ENCODE assay signal across 17 cellular contexts in the genomic region with DNA sequence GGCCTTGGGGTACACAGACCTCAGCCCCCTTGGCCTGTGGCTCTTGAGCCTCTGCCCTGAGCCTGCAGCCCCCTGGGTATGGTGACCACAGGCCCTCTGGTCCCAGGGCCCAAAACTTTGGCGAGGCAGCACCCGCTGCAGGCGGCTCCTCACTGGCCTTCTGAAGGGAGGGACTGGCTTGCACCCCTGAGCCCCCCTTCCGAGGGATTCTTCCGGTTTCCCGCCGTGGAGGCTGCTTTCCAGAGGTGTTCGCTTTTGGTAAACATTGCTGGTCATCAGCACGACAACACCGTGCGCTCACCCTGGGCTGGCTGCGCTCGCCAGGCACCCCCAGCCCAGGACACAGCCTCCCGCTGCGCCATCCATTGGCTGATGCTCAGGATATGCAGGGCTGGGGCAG. TPM values are rescaled to one million over a fixed set of nuclear protein-coding genes. Genes with fewer than 3 reads are reported as not detected.
DNase-seq lines count a peak whose midpoint lies in the region; ATAC-seq, FAIRE-seq and TF ChIP-seq lines count a peak whose summit lies in the region.
"Had no signal": no experiment of that assay in that cellular context is flagged by ENCODE, and none has a peak within 500 bp of the region (broad histone marks: within the 10 kb centered on the region; RNA-seq: fewer than 3 reads in every experiment).

No MANE protein-coding gene starts in this region.

- H3K9me3 ChIP-seq in HepG2 (ENCODE audit: low read length) (no peaks in the 10 kb centered on the region), right lobe of liver (no peaks in the 10 kb centered on the region), testis (no peaks in the 10 kb centered on the region)
- H3K9me3 ChIP-seq: BE2C, MG63 had no signal

- no peak overlapping the region for H3K4me3 Mint-ChIP-seq in activated CD4-positive, alpha-beta T cell treated with anti-CD3 and anti-CD28 coated beads for 36 hours
- H3K4me3 Mint-ChIP-seq in chondrocyte (ENCODE audit: unreplicated experiment) = no peak overlapping the region
- H3K4me3 Mint-ChIP-seq: CD8-positive, alpha-beta memory T cell had no signal

- H3K4me1 ChIP-seq in HepG2 (ENCODE audit: insufficient read depth, low read length) = peaks cover 17% of the 10 kb centered on the region
- peaks cover 0 to 19% (median 8%) of the 10 kb centered on the region in 4 donors for H3K4me1 ChIP-seq in right lobe of liver
- no peaks in the 10 kb centered on the region for H3K4me1 ChIP-seq in testis

- POLR2A ChIA-PET in activated CD4-positive, alpha-beta T cell treated with anti-CD3 and anti-CD28 coated beads for 36 hours (lab: Charles Lee) = no interaction called here
- POLR2A ChIA-PET in HepG2 (lab: Yijun Ruan, JAX) = no interaction called here

- no peak for DNase-seq in activated CD4-positive, alpha-beta T cell treated with anti-CD3 and anti-CD28 coated beads for 36 hours
- no peak for DNase-seq in activated CD4-positive, alpha-beta T cell treated with anti-CD3 and anti-CD28 coated beads for 1 hour
- no peak for DNase-seq in HepG2 (ENCODE audit: low spot score)
- no peak for DNase-seq in right lobe of liver
- DNase-seq in dorsolateral prefrontal cortex = no peak
- DNase-seq in chondrocyte (ENCODE audit: low spot score) = no peak
- DNase-seq in testis = no peak
- DNase-seq: BE2C, GOT3, MG63, NCI-H1092, NCI-H82 had no signal

- no peaks in the 10 kb centered on the region; a peak in 1 of 5 replicates for H3K27me3 ChIP-seq in HepG2 (ENCODE audit: control insufficient read depth in 1 of 2, insufficient read depth in 2 of 2, low read length in 2 of 2)
- no peaks in the 10 kb centered on the region for H3K27me3 ChIP-seq in right lobe of liver
- no peaks in the 10 kb centered on the region for H3K27me3 ChIP-seq in dorsolateral prefrontal cortex
- no peaks in the 10 kb centered on the region for H3K27me3 ChIP-seq in testis
- H3K27me3 ChIP-seq: BE2C, MG63 had no signal

- TF ChIP-seq POLR2A in HepG2 (IDR thresholded peaks at IDR 0.05; ENCODE audit: insufficient read depth in 1 of 2, low read depth in 2 of 2, low read length in 2 of 2) (no peak), right lobe of liver (IDR thresholded peaks at IDR 0.05) (no peak), testis (IDR thresholded peaks at IDR 0.05) (no peak)

- peak overlapping the region; percentile 91 for H3K27ac Mint-ChIP-seq in activated CD4-positive, alpha-beta T cell treated with anti-CD3 and anti-CD28 coated beads for 36 hours
- no peak overlapping the region for H3K27ac Mint-ChIP-seq in chondrocyte (ENCODE audit: unreplicated experiment)

- intact Hi-C loops in activated CD4-positive, alpha-beta T cell treated with anti-CD3 and anti-CD28 coated beads for 36 hours (cut with DNase I, micrococcal nuclease) = no loop called here
- intact Hi-C loops in HepG2 (cut with micrococcal nuclease; ENCODE audit: unreplicated experiment) (no loop called here), right lobe of liver (cut with DNase I) (no loop called here), dorsolateral prefrontal cortex (cut with DNase I) (no loop called here), testis (cut with DNase I; ENCODE audit: low total_unique reads) (no loop called here)

- TF ChIP-seq CTCF in HepG2 (CRISPR knock-in tag; IDR thresholded peaks at IDR 0.05) (no peak), right lobe of liver (IDR thresholded peaks at IDR 0.05) (no peak), dorsolateral prefrontal cortex (IDR thresholded peaks at IDR 0.05 in 54 of 56, conservative IDR thresholded peaks at IDR 0.05 in 2 of 56; ENCODE audit: low read depth in 1 of 56, partially characterized antibody in 56 of 56) (no peak), chondrocyte (IDR thresholded peaks at IDR 0.05) (no peak), testis (IDR thresholded peaks at IDR 0.05) (no peak)

- H3K27ac ChIP-seq in HepG2 (ENCODE audit: extremely low read length, insufficient read depth, low read length) = no peak overlapping the region
- H3K27ac ChIP-seq in right lobe of liver = peak overlapping the region in 1 of 3 donors; percentile 22
- peak overlapping the region in 37 of 59 donors; percentile 2 to 89 (median 66) for H3K27ac ChIP-seq in dorsolateral prefrontal cortex
- H3K27ac ChIP-seq in testis = no peak overlapping the region
- H3K27ac ChIP-seq: 22Rv1 had no signal

- FAIRE-seq in HepG2 (lab: Jason Lieb, UNC) = no peak
- FAIRE-seq: D721Med, G401.6 had no signal

- H3K4me1 Mint-ChIP-seq in activated CD4-positive, alpha-beta T cell treated with anti-CD3 and anti-CD28 coated beads for 36 hours = peaks cover 21% of the 10 kb centered on the region
- no peaks in the 10 kb centered on the region for H3K4me1 Mint-ChIP-seq in chondrocyte (ENCODE audit: low read depth)

- no peaks in the 10 kb centered on the region for H3K36me3 Mint-ChIP-seq in activated CD4-positive, alpha-beta T cell treated with anti-CD3 and anti-CD28 coated beads for 36 hours (ENCODE audit: low read depth)
- peaks cover 3% of the 10 kb centered on the region for H3K36me3 Mint-ChIP-seq in chondrocyte (ENCODE audit: low read depth)

- H2AFZ ChIP-seq in HepG2 (ENCODE audit: low read length) = no peak overlapping the region

- no peak for ATAC-seq in activated CD4-positive, alpha-beta T cell treated with anti-CD3 and anti-CD28 coated beads for 36 hours
- ATAC-seq in HepG2 (no peak), right lobe of liver (no peak), HG03460 (IDR thresholded peaks at IDR 0.05; ENCODE audit: unreplicated experiment) (no peak)

- H4K20me1 ChIP-seq in HepG2 (ENCODE audit: insufficient read depth, low read length) = no peaks in the 10 kb centered on the region; the same call in 1 of the 2 replicates

- BruUV-seq in HepG2 (replicated peaks; lab: Mats Ljungman, UMichigan) = no TSS peak

- no peak overlapping the region for H3K9ac ChIP-seq in HepG2 (ENCODE audit: insufficient read depth, low read depth, low read length)

- in situ Hi-C loops in HepG2 (cut with HindIII; ENCODE audit: extremely low pct_ligation_motif_present, low pct_unique_long_range_greater_than_20kb) = loop anchor here (25.0 kb wide), 1 partner anchor 100 kb away; no protein-coding TSS in a partner anchor

- no peak for TF ChIP-seq RAD21 in HepG2 (CRISPR knock-in tag; IDR thresholded peaks at IDR 0.05)

- WGBS in HepG2 (ENCODE audit: low lambda C conversion rate) = 98% methylated on average over 11 of the region's 15 CpGs
- no CpG with 5 or more reads among the region's 15 CpGs for WGBS in right lobe of liver (ENCODE audit: insufficient coverage, low coverage, low lambda C conversion rate, missing lambda C conversion rate)
- 90 to 94% methylated on average over 8 to 15 of the region's 15 CpGs for WGBS in testis, 2 donors

- H3K79me2 ChIP-seq in HepG2 (ENCODE audit: insufficient read depth, low read length) = no peaks in the 10 kb centered on the region

- H3K27me3 Mint-ChIP-seq in activated CD4-positive, alpha-beta T cell treated with anti-CD3 and anti-CD28 coated beads for 36 hours = no peaks in the 10 kb centered on the region
- no peaks in the 10 kb centered on the region for H3K27me3 Mint-ChIP-seq in chondrocyte (ENCODE audit: low read depth)
- H3K27me3 Mint-ChIP-seq: CD8-positive, alpha-beta memory T cell had no signal

- no peak overlapping the region for H3K4me2 ChIP-seq in HepG2 (ENCODE audit: low read depth, low read length)

- no peaks in the 10 kb centered on the region for H3K9me3 Mint-ChIP-seq in activated CD4-positive, alpha-beta T cell treated with anti-CD3 and anti-CD28 coated beads for 36 hours (ENCODE audit: low read depth)
- no peaks in the 10 kb centered on the region for H3K9me3 Mint-ChIP-seq in chondrocyte (ENCODE audit: low read depth)
- H3K9me3 Mint-ChIP-seq: CD8-positive, alpha-beta memory T cell had no signal

- H3K36me3 ChIP-seq in HepG2 (replicated peaks in 1 of 2; ENCODE audit: control insufficient read depth in 1 of 2, insufficient read depth in 2 of 2, low read length in 2 of 2) (peaks cover 4 to 13% of the 10 kb centered on the region in 2 experiments; a peak in 2 of 5 replicates), right lobe of liver (peaks cover 4 to 40% (median 20%) of the 10 kb centered on the region in 4 donors), testis (ENCODE audit: low read depth, missing control alignments) (no peaks in the 10 kb centered on the region)
- H3K36me3 ChIP-seq: MG63 had no signal

- no peak overlapping the region for H3K4me3 ChIP-seq in HepG2 (replicated peaks in 1 of 3; ENCODE audit: insufficient read depth in 1 of 3, low read depth in 2 of 3, low read length in 3 of 3)
- no peak overlapping the region for H3K4me3 ChIP-seq in right lobe of liver
- no peak overlapping the region for H3K4me3 ChIP-seq in dorsolateral prefrontal cortex
- no peak overlapping the region for H3K4me3 ChIP-seq in testis
- H3K4me3 ChIP-seq: MG63 had no signal

- CTCF ChIA-PET in activated CD4-positive, alpha-beta T cell treated with anti-CD3 and anti-CD28 coated beads for 36 hours (lab: Charles Lee) = no interaction called here
- CTCF ChIA-PET in HepG2 (lab: Yijun Ruan, JAX; ENCODE audit: low intra/inter-chr PET ratio, low total read pairs) = no interaction called here

- TF ChIP-seq EP300 in HepG2 (IDR thresholded peaks at IDR 0.05; ENCODE audit: low read depth in 2 of 2, low read length in 2 of 2) (no peak), HepG2 (CRISPR knock-in tag; IDR thresholded peaks at IDR 0.05; ENCODE audit: borderline replicate concordance) (no peak)

RNA-seq across cellular contexts. Expression of a gene that starts 42.0 kb away (rescaled TPM):
- 10 to 100 TPM; 25.7 to 40.7 TPM for total RNA-seq in activated CD4-positive, alpha-beta T cell treated with anti-CD3 and anti-CD28 coated beads for 36 hours
- total RNA-seq in HepG2 (2016; rRNA removed; fragmentation: Illumina TruSeq; extraction: Trizol) (12.9 and 15.7 TPM in 2 replicates), right lobe of liver (10 to 100 TPM; 29.7 to 72.0 (median 34.8) TPM), dorsolateral prefrontal cortex (10 to 100 TPM; 33.2 to 89.6 (median 61.9) TPM), chondrocyte (23.8 to 44.8 TPM (median 31.7 TPM) in 3 replicates), testis (10 to 100 TPM; 61.2 to 81.5 TPM)
- total RNA-seq in HepG2 (2016; cell fraction: cytosol; rRNA removed; fragmentation: Illumina TruSeq; extraction: Trizol; ENCODE audit: low read depth) = 14.1 and 16.3 TPM in 2 replicates
- 6.4 and 16.5 TPM in 2 replicates for total RNA-seq in HepG2 (2016; cell fraction: insoluble cytoplasmic fraction; rRNA removed; fragmentation: Illumina TruSeq; extraction: Trizol)
- 12.4 and 12.8 TPM in 2 replicates for total RNA-seq in HepG2 (2016; cell fraction: membrane; rRNA removed; fragmentation: Illumina TruSeq; extraction: Trizol)
- 23.1 and 33.6 TPM in 2 replicates for total RNA-seq in HepG2 (2016; cell fraction: nucleus; rRNA removed; fragmentation: Illumina TruSeq; extraction: Trizol)
- polyA plus RNA-seq in HepG2 (2011; rRNA removed) (15.2 and 16.8 TPM in 2 replicates), testis (ENCODE audit: insufficient read depth, low read depth, low replicate concordance) (20.8 TPM)
- polyA plus RNA-seq in HepG2 (2011; cell fraction: cytosol; rRNA removed) = 9.6 and 13.3 TPM in 2 replicates
- 31.6 and 32.7 TPM in 2 replicates for polyA plus RNA-seq in HepG2 (2011; cell fraction: nucleus; rRNA removed)
- polyA plus RNA-seq in HepG2 (2012) = 11.1 and 12.7 TPM in 2 replicates
- polyA plus RNA-seq in HepG2 (2016; cell fraction: cytosol; fragmentation: Illumina TruSeq; extraction: Trizol; ENCODE audit: low read depth) = 2.2 and 2.8 TPM in 2 replicates
- 5.3 and 6.3 TPM in 2 replicates for polyA plus RNA-seq in HepG2 (2016; cell fraction: insoluble cytoplasmic fraction; fragmentation: Illumina TruSeq; extraction: Trizol; ENCODE audit: low read depth)
- 4.4 and 6.1 TPM in 2 replicates for polyA plus RNA-seq in HepG2 (2016; cell fraction: membrane; fragmentation: Illumina TruSeq; extraction: Trizol; ENCODE audit: low read depth)
- polyA plus RNA-seq in HepG2 (2016; cell fraction: nucleus; fragmentation: Illumina TruSeq; extraction: Trizol; ENCODE audit: insufficient read depth, low read depth) = 20.4 and 22.4 TPM in 2 replicates
- 27.9 and 38.7 TPM in 2 replicates for polyA minus RNA-seq in HepG2 (2011; rRNA and poly(A)+ RNA removed; ENCODE audit: low replicate concordance)
- polyA minus RNA-seq in HepG2 (2011; cell fraction: cytosol; rRNA and poly(A)+ RNA removed) = 10.0 and 13.9 TPM in 2 replicates
- 18.5 and 30.2 TPM in 2 replicates for polyA minus RNA-seq in HepG2 (2011; cell fraction: nucleus; rRNA and poly(A)+ RNA removed)

Comparison
In these comparisons a context has a peak if more than half of its experiments do, and no peak if none do; other contexts are left out.
1. H3K27ac ChIP-seq: peak in dorsolateral prefrontal cortex (37 of 59); none in HepG2 (single experiment) and testis (0 of 2).